10 cellular contexts compared by ENCODE assay signal in genomic region chr5:88836195-88836838, GRCh38. TPM values are rescaled to one million over a fixed set of nuclear protein-coding genes. Genes with fewer than 3 reads are reported as not detected.
DNase-seq lines count a peak whose midpoint lies in the region; ATAC-seq and TF ChIP-seq lines count a peak whose summit lies in the region.
"Had no signal": no experiment of that assay in that cellular context is flagged by ENCODE, and none has a peak within 500 bp of the region (broad histone marks: within the 10 kb centered on the region; RNA-seq: fewer than 3 reads in every experiment).

No MANE protein-coding gene starts in this region.

- H4K20me1 ChIP-seq in OCI-LY7 (ENCODE audit: insufficient read depth, low read length) (no peaks in the 10 kb centered on the region), PC-3 (ENCODE audit: low read length) (no peaks in the 10 kb centered on the region)

- no peaks in the 10 kb centered on the region for H3K27me3 ChIP-seq in ACC112 (ENCODE audit: insufficient read depth, low read length)
- H3K27me3 ChIP-seq in esophagus squamous epithelium = no peaks in the 10 kb centered on the region
- H3K27me3 ChIP-seq in mucosa of rectum (ENCODE audit: control insufficient read depth in 2 of 2, insufficient read depth in 2 of 2, low read length in 2 of 2) = no peaks in the 10 kb centered on the region
- H3K27me3 ChIP-seq in PC-3 (ENCODE audit: low read length) = no peaks in the 10 kb centered on the region

- H3K9ac ChIP-seq in mucosa of rectum (ENCODE audit: low read depth in 1 of 2, low read length in 2 of 2) (peak overlapping the region in 1 of 2 donors; percentile 56), PC-3 (ENCODE audit: low read length) (no peak overlapping the region)

- H3F3A ChIP-seq in PC-3 (ENCODE audit: low read length, unreplicated experiment) = no peaks in the 10 kb centered on the region

- no peak for TF ChIP-seq POLR2A in esophagus squamous epithelium (IDR thresholded peaks at IDR 0.05)

- no peaks in the 10 kb centered on the region for H3K9me2 ChIP-seq in OCI-LY7 (ENCODE audit: insufficient read depth, low read length)
- H3K9me2 ChIP-seq in PC-3 (replicated peaks; ENCODE audit: low read length) = no peaks in the 10 kb centered on the region

- peak overlapping the region; percentile 34 for H2AFZ ChIP-seq in ACC112 (ENCODE audit: low read length, unreplicated experiment)
- peak overlapping the region; percentile 70; the same call in 1 of the 2 replicates for H2AFZ ChIP-seq in OCI-LY7 (ENCODE audit: low read length)
- H2AFZ ChIP-seq in PC-3 (ENCODE audit: low read length) = no peak overlapping the region

- no TSS peak for BruUV-seq in OCI-LY7 (replicated peaks; lab: Mats Ljungman, UMichigan)
- no TSS peak for BruUV-seq in PC-3 (replicated peaks; lab: Mats Ljungman, UMichigan)

- ATAC-seq in PC-3 = no peak
- ATAC-seq: A549 had no signal

- H3K4me2 ChIP-seq in OCI-LY7 (ENCODE audit: low read length) = peak overlapping the region; percentile 60
- no peak overlapping the region for H3K4me2 ChIP-seq in PC-3 (ENCODE audit: low read length)
- H3K4me2 ChIP-seq: A549 had no signal

- CTCF ChIA-PET in OCI-LY7 (lab: Charles Lee; ENCODE audit: unreplicated experiment) (interaction anchor here (0.7 kb wide), 1 partner anchor 12 kb away, joined by 3 read pairs; no protein-coding TSS in a partner anchor), PC-3 (lab: Charles Lee) (no interaction called here)

- H3K79me2 ChIP-seq in ACC112 (ENCODE audit: control insufficient read depth, insufficient read depth, low read length, unreplicated experiment) (no peaks in the 10 kb centered on the region), OCI-LY7 (ENCODE audit: insufficient read depth, low read depth, low read length) (no peaks in the 10 kb centered on the region), PC-3 (ENCODE audit: low read length) (no peaks in the 10 kb centered on the region)

- TF ChIP-seq CTCF in OCI-LY7 (conservative IDR thresholded peaks at IDR 0.05; ENCODE audit: low read length) (no peak), esophagus squamous epithelium (IDR thresholded peaks at IDR 0.05) (no peak), PC-3 (conservative IDR thresholded peaks at IDR 0.05; ENCODE audit: low read depth, low read length) (no peak)

- intact Hi-C loops in OCI-LY7 (cut with micrococcal nuclease; ENCODE audit: unreplicated experiment) (no loop called here), esophagus squamous epithelium (cut with DNase I) (loop anchor here (10.0 kb wide), 1 partner anchor 48 kb away; the partner anchor contains the start of gene MEF2C), PC-3 (cut with micrococcal nuclease) (no loop called here)

- H3K27ac ChIP-seq in ACC112 (ENCODE audit: low read depth, low read length) (no peak overlapping the region), OCI-LY7 (ENCODE audit: low read depth, low read length, poor library complexity, severe bottlenecking) (no peak overlapping the region), esophagus squamous epithelium (peak overlapping the region; percentile 39 to 81 (median 77)), mucosa of rectum (ENCODE audit: low read depth in 2 of 2, low read length in 2 of 2) (peak overlapping the region; percentile 12 to 44), PC-3 (ENCODE audit: low read length) (no peak overlapping the region), caudate nucleus (ENCODE audit: low read depth, low read length) (no peak overlapping the region)
- H3K27ac ChIP-seq: A549 had no signal

- H3K4me3 ChIP-seq in ACC112 (ENCODE audit: low read depth, low read length) = peak overlapping the region; percentile 29
- peak overlapping the region; percentile 44 for H3K4me3 ChIP-seq in OCI-LY7 (ENCODE audit: low read depth, low read length, poor library complexity, severe bottlenecking)
- H3K4me3 ChIP-seq in esophagus squamous epithelium = peak overlapping the region in 2 of 4 donors; percentile 19 to 47
- peak overlapping the region; percentile 14 to 32 for H3K4me3 ChIP-seq in mucosa of rectum (ENCODE audit: low read length in 2 of 2)
- no peak overlapping the region for H3K4me3 ChIP-seq in PC-3 (ENCODE audit: low read length)
- H3K4me3 ChIP-seq: A549 had no signal

- H3K36me3 ChIP-seq in ACC112 (ENCODE audit: insufficient read depth, low read length) = no peaks in the 10 kb centered on the region
- H3K36me3 ChIP-seq in OCI-LY7 (ENCODE audit: insufficient read depth, low read length) = no peaks in the 10 kb centered on the region
- no peaks in the 10 kb centered on the region for H3K36me3 ChIP-seq in esophagus squamous epithelium
- no peaks in the 10 kb centered on the region for H3K36me3 ChIP-seq in mucosa of rectum (ENCODE audit: control insufficient read depth in 2 of 2, insufficient read depth in 2 of 2, low read length in 2 of 2)
- no peaks in the 10 kb centered on the region for H3K36me3 ChIP-seq in PC-3 (ENCODE audit: low read depth, low read length)

- POLR2A ChIA-PET in OCI-LY7 (lab: Charles Lee) (interaction anchor here (0.6 to 11.4 kb wide), 7 partner anchors 8 to 90 kb away, joined by 4 to 135 read pairs (median 5); no protein-coding TSS in a partner anchor), PC-3 (lab: Charles Lee; ENCODE audit: unreplicated experiment) (no interaction called here)

- H3K4me1 ChIP-seq in ACC112 (ENCODE audit: control insufficient read depth, insufficient read depth, low read length, unreplicated experiment) (no peaks in the 10 kb centered on the region), OCI-LY7 (ENCODE audit: insufficient read depth, low read length, poor library complexity, severe bottlenecking) (peaks cover 24% of the 10 kb centered on the region), esophagus squamous epithelium (peaks cover 0 to 25% (median 5%) of the 10 kb centered on the region in 3 donors), mucosa of rectum (ENCODE audit: control insufficient read depth in 2 of 2, insufficient read depth in 2 of 2, low read length in 2 of 2) (peaks cover 4 to 5% of the 10 kb centered on the region in 2 donors), PC-3 (ENCODE audit: insufficient read depth, low read length) (no peaks in the 10 kb centered on the region)
- H3K4me1 ChIP-seq: A549 had no signal

- WGBS in esophagus squamous epithelium, 2 donors = 32 to 39% methylated on average over 5 of the region's 5 CpGs

- DNase-seq in OCI-LY7 (ENCODE audit: low spot score) = no peak
- no peak for DNase-seq in esophagus squamous epithelium (lab: John Stamatoyannopoulos, UW)
- DNase-seq in PC-3 = no peak
- DNase-seq in caudate nucleus (lab: John Stamatoyannopoulos, UW) = no peak
- DNase-seq in activated CD8-positive, alpha-beta memory T cell treated with anti-CD3 and anti-CD28 coated beads for 24 hours = no peak
- DNase-seq in dedifferentiated amniotic fluid mesenchymal stem cell (ENCODE audit: extremely low spot score) = no peak
- DNase-seq: NCI-H510A had no signal

- H3K9me3 ChIP-seq in OCI-LY7 (ENCODE audit: low read length) = no peaks in the 10 kb centered on the region
- H3K9me3 ChIP-seq in esophagus squamous epithelium = no peaks in the 10 kb centered on the region
- H3K9me3 ChIP-seq in mucosa of rectum (ENCODE audit: control insufficient read depth in 2 of 2, low read length in 2 of 2) = no peaks in the 10 kb centered on the region
- H3K9me3 ChIP-seq in PC-3 (ENCODE audit: low read length) = no peaks in the 10 kb centered on the region
- H3K9me3 ChIP-seq: A549 had no signal

RNA-seq across cellular contexts. Expression of gene MEF2C, which starts 46.7 kb away (rescaled TPM):
- total RNA-seq in OCI-LY7 (2014; rRNA removed; shearing (Covaris generic)) = 5.5 and 9.5 TPM in 2 replicates
- total RNA-seq in OCI-LY7 (2022) (57.6 and 58.7 TPM in 2 replicates), esophagus squamous epithelium (10 to 100 TPM in 2 of 4 donors, 1 to 10 TPM in 2; 3.1 to 17.5 (median 9.9) TPM), PC-3 (2014; rRNA removed) (4.4 and 8.0 TPM in 2 replicates)

Comparison
In these comparisons a context has a peak if more than half of its experiments do, and no peak if none do; other contexts are left out.
1. H3K27ac ChIP-seq: peak in esophagus squamous epithelium (4 of 4) and mucosa of rectum (2 of 2); none in ACC112 (single experiment), OCI-LY7 (single experiment), PC-3 (single experiment) and caudate nucleus (single experiment).